In the genomic region with DNA sequence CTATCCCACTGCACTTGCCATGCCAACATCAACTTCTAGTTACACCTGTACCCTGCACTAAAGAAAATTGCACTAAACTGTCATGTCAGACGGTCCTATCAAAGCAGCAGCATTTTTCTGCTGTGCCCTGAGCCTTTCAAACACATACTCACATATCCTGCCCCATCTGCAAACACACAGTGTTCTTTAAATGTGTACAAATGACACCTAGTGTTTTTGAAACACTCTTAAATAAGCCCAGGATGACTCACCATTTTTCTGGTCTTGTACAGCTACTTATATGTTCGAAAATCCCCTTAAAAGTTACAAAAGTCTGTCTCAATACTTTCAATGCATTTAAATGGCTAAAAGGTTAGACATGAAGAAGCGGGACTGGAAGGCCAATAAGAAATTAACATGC, we compare ENCODE assay signal across 28 cellular contexts.
DNase-seq lines count a peak whose midpoint lies in the region; ATAC-seq, FAIRE-seq and TF ChIP-seq lines count a peak whose summit lies in the region.
"Had no signal": no experiment of that assay in that cellular context is flagged by ENCODE, and none has a peak within 500 bp of the region (broad histone marks: within the 10 kb centered on the region; RNA-seq: fewer than 3 reads in every experiment).

No MANE protein-coding gene starts in this region.

- H3K27me3 ChIP-seq in Caco-2 (replicated peaks; ENCODE audit: control insufficient read depth, insufficient read depth, low read length) = no peaks in the 10 kb centered on the region
- no peaks in the 10 kb centered on the region for H3K27me3 ChIP-seq in astrocyte (ENCODE audit: insufficient read depth, low read length)
- no peaks in the 10 kb centered on the region for H3K27me3 ChIP-seq in right lobe of liver
- no peaks in the 10 kb centered on the region for H3K27me3 ChIP-seq in pancreas
- H3K27me3 ChIP-seq: esophagus squamous epithelium had no signal

- intact Hi-C loops in Caco-2 (cut with micrococcal nuclease; ENCODE audit: unreplicated experiment) (no loop called here), right lobe of liver (cut with DNase I) (no loop called here), pancreas (cut with DNase I) (no loop called here)

- peaks cover 20% of the 10 kb centered on the region for H3K4me1 Mint-ChIP-seq in Caco-2 (ENCODE audit: low read depth, unreplicated experiment)
- H3K4me1 Mint-ChIP-seq in astrocyte (ENCODE audit: low read depth, unreplicated experiment) = peaks cover 9% of the 10 kb centered on the region
- H3K4me1 Mint-ChIP-seq: activated naive CD8-positive, alpha-beta T cell treated with anti-CD3 and anti-CD28 coated beads, Interleukin-2, amount 10 ng/mL, durations not matched to agents 7 days and 5 days; CD4-positive, alpha-beta memory T cell had no signal

- ATAC-seq in HG02610 (IDR thresholded peaks at IDR 0.05; ENCODE audit: unreplicated experiment) (peak; percentile 57), right lobe of liver (peak; percentile 70 to 85 (median 76)), HG02763 (IDR thresholded peaks at IDR 0.05; ENCODE audit: unreplicated experiment) (no peak), pancreas (no peak)
- ATAC-seq: HCT116; SK-N-SH treated with all-trans-retinoic acid at 6 μM for 48 hours; stimulated activated naive CD8-positive, alpha-beta T cell treated with anti-CD3 and anti-CD28 coated beads, Interleukin-15, Interleukin-2, amounts not matched to agents 100 U/mL and 50 U/mL, for 24 hours had no signal

- no peaks in the 10 kb centered on the region for H3K79me2 ChIP-seq in astrocyte (ENCODE audit: insufficient read depth, low read length)

- no peaks in the 10 kb centered on the region for H3K9me3 Mint-ChIP-seq in Caco-2 (ENCODE audit: unreplicated experiment)
- no peaks in the 10 kb centered on the region for H3K9me3 Mint-ChIP-seq in astrocyte (ENCODE audit: unreplicated experiment)
- H3K9me3 Mint-ChIP-seq: activated naive CD8-positive, alpha-beta T cell treated with anti-CD3 and anti-CD28 coated beads, Interleukin-2, amount 10 ng/mL, durations not matched to agents 7 days and 5 days; activated T-cell treated with anti-CD3 and anti-CD28 coated beads, Interleukin-2, amount 50 U/mL, for 24 hours; nephron; T-helper 1 cell treated with Interleukin-12 subunit alpha and Interleukin-12 subunit beta and Interleukin-4 antibody, amounts not matched to agents 30 μg/mL and 1 μg/mL, for 36 hours had no signal

- H3K36me3 ChIP-seq in Caco-2 (ENCODE audit: control insufficient read depth, insufficient read depth, low read length) = no peaks in the 10 kb centered on the region
- H3K36me3 ChIP-seq in astrocyte (ENCODE audit: insufficient read depth, low read length) = no peaks in the 10 kb centered on the region
- no peaks in the 10 kb centered on the region for H3K36me3 ChIP-seq in right lobe of liver
- no peaks in the 10 kb centered on the region for H3K36me3 ChIP-seq in pancreas
- H3K36me3 ChIP-seq: esophagus squamous epithelium had no signal

- no peak overlapping the region for H3K9ac ChIP-seq in astrocyte (ENCODE audit: low read length)

- H3K4me3 Mint-ChIP-seq in Caco-2 (ENCODE audit: unreplicated experiment) = no peak overlapping the region
- no peak overlapping the region for H3K4me3 Mint-ChIP-seq in astrocyte (ENCODE audit: unreplicated experiment)
- H3K4me3 Mint-ChIP-seq: activated naive CD8-positive, alpha-beta T cell treated with anti-CD3 and anti-CD28 coated beads, Interleukin-2, amount 10 ng/mL, durations not matched to agents 7 days and 5 days; activated T-cell treated with anti-CD3 and anti-CD28 coated beads, Interleukin-2, amount 50 U/mL, for 24 hours; CD4-positive, alpha-beta memory T cell; nephron; T-helper 1 cell treated with Interleukin-12 subunit alpha and Interleukin-12 subunit beta and Interleukin-4 antibody, amounts not matched to agents 30 μg/mL and 1 μg/mL, for 36 hours had no signal

- no peak overlapping the region for H3K4me2 ChIP-seq in astrocyte (ENCODE audit: low read length)

- H3K27ac Mint-ChIP-seq in Caco-2 (ENCODE audit: unreplicated experiment) (peak overlapping the region; percentile 79), astrocyte (ENCODE audit: unreplicated experiment) (no peak overlapping the region)
- H3K27ac Mint-ChIP-seq: activated naive CD8-positive, alpha-beta T cell treated with anti-CD3 and anti-CD28 coated beads, Interleukin-2, amount 10 ng/mL, durations not matched to agents 7 days and 5 days; activated T-cell treated with anti-CD3 and anti-CD28 coated beads, Interleukin-2, amount 50 U/mL, for 24 hours; CD4-positive, alpha-beta memory T cell; nephron; T-helper 1 cell treated with Interleukin-12 subunit alpha and Interleukin-12 subunit beta and Interleukin-4 antibody, amounts not matched to agents 30 μg/mL and 1 μg/mL, for 36 hours had no signal

- H2AFZ ChIP-seq in astrocyte (ENCODE audit: low read depth, low read length) = no peak overlapping the region

- no TSS peak for BruUV-seq in Caco-2 (replicated peaks; lab: Mats Ljungman, UMichigan)

- POLR2A ChIA-PET in Caco-2 (lab: Charles Lee) = no interaction called here

- WGBS in right lobe of liver (ENCODE audit: insufficient coverage, low coverage, low lambda C conversion rate, missing lambda C conversion rate) = 50% methylated on average over 3 of the region's 3 CpGs
- 55 to 58% methylated on average over 3 of the region's 3 CpGs for WGBS in pancreas, 2 donors

- H3K9me3 ChIP-seq in Caco-2 (no peaks in the 10 kb centered on the region), astrocyte (ENCODE audit: insufficient read depth, low read depth, low read length) (no peaks in the 10 kb centered on the region), right lobe of liver (peaks cover 0 to 3% (median 0%) of the 10 kb centered on the region in 4 donors), pancreas (no peaks in the 10 kb centered on the region)
- H3K9me3 ChIP-seq: esophagus squamous epithelium had no signal

- H3K4me1 ChIP-seq in Caco-2 (peaks cover 28% of the 10 kb centered on the region), astrocyte (ENCODE audit: insufficient read depth, low read length) (no peaks in the 10 kb centered on the region), right lobe of liver (peaks cover 0 to 28% (median 6%) of the 10 kb centered on the region in 4 donors), pancreas (no peaks in the 10 kb centered on the region)
- H3K4me1 ChIP-seq: esophagus squamous epithelium had no signal

- FAIRE-seq in astrocyte (lab: Jason Lieb, UNC) = no peak
- no peak for FAIRE-seq in pancreas (lab: Jason Lieb, UNC)

- TF ChIP-seq POLR2A in right lobe of liver (IDR thresholded peaks at IDR 0.05) = peak; percentile 32

- H3K36me3 Mint-ChIP-seq in Caco-2 (ENCODE audit: insufficient read depth, unreplicated experiment) (no peaks in the 10 kb centered on the region), astrocyte (ENCODE audit: low read depth, unreplicated experiment) (no peaks in the 10 kb centered on the region)
- H3K36me3 Mint-ChIP-seq: activated naive CD8-positive, alpha-beta T cell treated with anti-CD3 and anti-CD28 coated beads, Interleukin-2, amount 10 ng/mL, durations not matched to agents 7 days and 5 days; CD4-positive, alpha-beta memory T cell had no signal

- DNase-seq in Caco-2 = no peak
- DNase-seq in astrocyte (ENCODE audit: low read depth) = peak; percentile 14
- DNase-seq in right lobe of liver = no peak
- no peak for DNase-seq in pancreas
- no peak for DNase-seq in NCI-H128 (lab: John Stamatoyannopoulos, UW; ENCODE audit: unreplicated experiment)
- DNase-seq: activated CD4-positive, CD25-positive, alpha-beta regulatory T cell; activated gamma-delta T cell treated with Interleukin-2 at 50 U/mL for 16 hours; activated naive CD8-positive, alpha-beta T cell treated with anti-CD3 and anti-CD28 coated beads, Interleukin-2, amount 10 ng/mL, durations not matched to agents 7 days and 5 days; activated T-cell treated with anti-CD3 and anti-CD28 coated beads, Interleukin-2, amount 50 U/mL, for 24 hours; aorta; CD4-positive, alpha-beta memory T cell; central memory CD4-positive, alpha-beta T cell; DMS 273 treated with DMSO at 0.1 percent for 48 hours; esophagus squamous epithelium; foreskin melanocyte; mammary epithelial cell; NCI-H1105; NCI-H2029; retina; Right ventricle myocardium superior; stimulated activated CD4-positive, alpha-beta T cell treated with anti-CD3 and anti-CD28 coated beads, Interleukin-1b, Interleukin-23, amount 100 ng/mL, for 48 hours; stimulated activated naive CD8-positive, alpha-beta T cell treated with anti-CD3 and anti-CD28 coated beads, Interleukin-15, Interleukin-2, amounts not matched to agents 100 U/mL and 50 U/mL, for 24 hours had no signal

- no peaks in the 10 kb centered on the region for H3K27me3 Mint-ChIP-seq in Caco-2 (ENCODE audit: insufficient read depth, unreplicated experiment)
- peaks cover 8% of the 10 kb centered on the region for H3K27me3 Mint-ChIP-seq in astrocyte (ENCODE audit: low read depth, unreplicated experiment)
- H3K27me3 Mint-ChIP-seq: activated naive CD8-positive, alpha-beta T cell treated with anti-CD3 and anti-CD28 coated beads, Interleukin-2, amount 10 ng/mL, durations not matched to agents 7 days and 5 days; activated T-cell treated with anti-CD3 and anti-CD28 coated beads, Interleukin-2, amount 50 U/mL, for 24 hours had no signal

- H3K27ac ChIP-seq in astrocyte (ENCODE audit: low read depth, low read length) (no peak overlapping the region), right lobe of liver (peak overlapping the region in 2 of 3 donors; percentile 7 to 31), pancreas (no peak overlapping the region)
- H3K27ac ChIP-seq: esophagus squamous epithelium had no signal

- CTCF ChIA-PET in Caco-2 (lab: Charles Lee) = interaction anchor here (0.6 kb wide), 1 partner anchor 507 kb away, joined by 3 read pairs; no protein-coding TSS in a partner anchor

- no peaks in the 10 kb centered on the region for H4K20me1 ChIP-seq in astrocyte (ENCODE audit: insufficient read depth, low read length)

- no peak for TF ChIP-seq CTCF in Caco-2 (IDR thresholded peaks at IDR 0.05; ENCODE audit: insufficient read depth in 1 of 2, low read depth in 1 of 2, low read length in 1 of 2, severe bottlenecking in 1 of 2, unreplicated experiment in 1 of 2)
- TF ChIP-seq CTCF in astrocyte (IDR thresholded peaks at IDR 0.05; ENCODE audit: insufficient read depth, low read depth, low read length) = no peak
- TF ChIP-seq CTCF in right lobe of liver (IDR thresholded peaks at IDR 0.05) = no peak
- no peak for TF ChIP-seq CTCF in pancreas (IDR thresholded peaks at IDR 0.05)

- H3K4me3 ChIP-seq in Caco-2 (ENCODE audit: low read depth, low read length) (no peak overlapping the region), astrocyte (ENCODE audit: insufficient read depth, low read depth, low read length) (no peak overlapping the region), right lobe of liver (no peak overlapping the region), pancreas (no peak overlapping the region)
- H3K4me3 ChIP-seq: esophagus squamous epithelium had no signal

Comparison
In these comparisons a context has a peak if more than half of its experiments do, and no peak if none do; other contexts are left out.
1. ATAC-seq: peak in HG02610 (single experiment) and right lobe of liver (4 of 4); none in HG02763 (single experiment) and pancreas (0 of 4).
2. H3K27ac ChIP-seq: peak in right lobe of liver (2 of 3); none in astrocyte (single experiment) and pancreas (0 of 4).